In genomic region chr10:122662231-122662630, GRCh38 we compare ENCODE assay signal across 1 cellular context.
TF ChIP-seq lines count a peak whose summit lies in the region.

No MANE protein-coding gene starts in this region.

TF ChIP-seq in H1, 55 proteins besides CTCF, POLR2A, EP300 and RAD21 (continued from another document):
- TF ChIP-seq USF2 (IDR thresholded peaks at IDR 0.05; ENCODE audit: low read length), result no peak
- no peak for TF ChIP-seq CHD2 (IDR thresholded peaks at IDR 0.05; ENCODE audit: low read length)
- no peak for TF ChIP-seq POU5F1 (IDR thresholded peaks at IDR 0.05; ENCODE audit: low read depth, low read length)
- no peak for TF ChIP-seq BCL11A (IDR thresholded peaks at IDR 0.05; ENCODE audit: low read depth in 2 of 2, low read length in 2 of 2)
- TF ChIP-seq TEAD4 (IDR thresholded peaks at IDR 0.05; ENCODE audit: low read depth, low read length), result no peak
- TF ChIP-seq CHD7 (IDR thresholded peaks at IDR 0.05; ENCODE audit: insufficient replicate concordance, low read length), result no peak
- TF ChIP-seq JUND (IDR thresholded peaks at IDR 0.05; ENCODE audit: low read length), result no peak
- TF ChIP-seq EZH2 (IDR thresholded peaks at IDR 0.05; ENCODE audit: low read depth, low read length, severe bottlenecking), result no peak
- TF ChIP-seq GTF2F1 (IDR thresholded peaks at IDR 0.05; ENCODE audit: borderline replicate concordance, low read depth, low read length), result no peak
- no peak for TF ChIP-seq SIN3A (conservative IDR thresholded peaks at IDR 0.05 in 1 of 2, IDR thresholded peaks at IDR 0.05 in 1 of 2; ENCODE audit: low read depth in 1 of 2, low read length in 2 of 2)
